8 cellular contexts compared by ENCODE assay signal in the genomic region with DNA sequence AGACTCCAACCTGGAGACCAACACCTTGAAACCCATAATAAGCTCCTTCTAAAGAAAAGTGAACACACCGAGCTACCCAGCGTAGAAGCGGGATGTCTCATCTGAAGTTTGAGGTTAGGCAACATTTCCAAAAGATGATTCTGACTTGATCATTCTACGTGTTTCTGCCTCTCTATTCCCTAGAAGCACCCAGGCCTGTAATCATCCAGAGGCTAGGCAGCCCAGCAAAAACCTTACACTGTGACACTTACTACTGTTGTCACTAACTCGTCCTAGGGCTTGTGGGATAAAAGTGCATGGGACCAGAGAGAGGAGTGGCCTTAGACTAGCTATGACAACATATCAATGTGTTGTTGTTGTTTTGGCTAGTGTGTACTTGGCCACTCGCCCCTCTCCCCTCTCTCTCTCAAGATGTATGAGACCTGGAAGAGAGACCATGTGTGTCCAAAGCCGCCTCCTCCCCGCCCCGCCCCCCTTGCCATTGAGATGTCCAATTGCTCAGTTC. TPM values are rescaled to one million over a fixed set of nuclear protein-coding genes. Genes with fewer than 3 reads are reported as not detected.
DNase-seq lines count a peak whose midpoint lies in the region; ATAC-seq, FAIRE-seq and TF ChIP-seq lines count a peak whose summit lies in the region.

No MANE protein-coding gene starts in this region.

- H3K27ac ChIP-seq in KOPT-K1 (ENCODE audit: low read depth, low read length, poor library complexity, severe bottlenecking), result peak overlapping the region; percentile 87
- peak overlapping the region; percentile 87 to 93 for H3K27ac ChIP-seq in kidney (ENCODE audit: low read depth in 2 of 2, low read length in 2 of 2)

- peaks cover 0 to 8% of the 10 kb centered on the region in 2 donors for H3K4me1 ChIP-seq in kidney (ENCODE audit: control insufficient read depth in 1 of 2, insufficient read depth in 1 of 2, low read depth in 1 of 2, low read length in 2 of 2)

- H3K9ac ChIP-seq in kidney (ENCODE audit: low read length in 2 of 2), result peak overlapping the region; percentile 79 to 84

- H3K9me3 ChIP-seq in KOPT-K1 (ENCODE audit: insufficient read depth, low read length, poor library complexity, severe bottlenecking) (no peaks in the 10 kb centered on the region), kidney (ENCODE audit: control insufficient read depth in 1 of 2, low read length in 2 of 2) (no peaks in the 10 kb centered on the region)

- FAIRE-seq in kidney (lab: Jason Lieb, UNC), result no peak

- TF ChIP-seq CTCF in kidney (IDR thresholded peaks at IDR 0.05; ENCODE audit: borderline replicate concordance, extremely low read depth, insufficient read depth), result no peak

- H3K4me3 ChIP-seq in kidney (ENCODE audit: low read length in 2 of 2), result peak overlapping the region; percentile 82 to 84

- ATAC-seq in GM18873 (IDR thresholded peaks at IDR 0.05; ENCODE audit: low FRiP score, unreplicated experiment), result no peak

- intact Hi-C loops in kidney (cut with DNase I), result no loop called here

- DNase-seq in DMS53 treated with DMSO at 0.1 percent for 48 hours (lab: John Stamatoyannopoulos, UW; ENCODE audit: unreplicated experiment) (peak; percentile 60), amniotic epithelial cell (ENCODE audit: low read depth) (peak; percentile 9), kidney (peak; percentile 83), UCSD-AML1 (lab: John Stamatoyannopoulos, UW; ENCODE audit: unreplicated experiment) (no peak), NCI-H748 (lab: John Stamatoyannopoulos, UW; ENCODE audit: unreplicated experiment) (no peak)
- peak; percentile 53 for DNase-seq in stimulated activated CD4-positive, alpha-beta T cell treated with anti-CD3 and anti-CD28 coated beads, Interleukin-4, amount 100 ng/mL, for 1 hour

- H3K36me3 ChIP-seq in KOPT-K1 (ENCODE audit: insufficient read depth, low read length) (peaks cover 36% of the 10 kb centered on the region), kidney (ENCODE audit: control insufficient read depth in 1 of 2, insufficient read depth in 2 of 2, low read length in 2 of 2) (peaks cover 7 to 11% of the 10 kb centered on the region in 2 donors)

RNA-seq across cellular contexts. Expression of a gene that starts 1.4 kb away (rescaled TPM):
- 17.5 TPM for total RNA-seq in kidney
- 6.7 TPM for polyA plus RNA-seq in kidney (ENCODE audit: insufficient read depth, low read depth, low replicate concordance)

Comparison
In these comparisons a context has a peak if more than half of its experiments do, and no peak if none do; other contexts are left out.
1. DNase-seq: peak in DMS53 treated with DMSO at 0.1 percent for 48 hours (single experiment), amniotic epithelial cell (single experiment), kidney (single experiment) and stimulated activated CD4-positive, alpha-beta T cell treated with anti-CD3 and anti-CD28 coated beads, Interleukin-4, amount 100 ng/mL, for 1 hour (single experiment); none in UCSD-AML1 (single experiment) and NCI-H748 (single experiment).